ENCODE assay signal across 19 cellular contexts in genomic region chr5:16007750-16008415, GRCh38.
A peak's percentile ranks its signal among the peaks of the same experiment; 100 is the strongest.
DNase-seq lines count a peak whose midpoint lies in the region; ATAC-seq and TF ChIP-seq lines count a peak whose summit lies in the region.
"Had no signal": no experiment of that assay in that cellular context is flagged by ENCODE, and none has a peak within 500 bp of the region (broad histone marks: within the 10 kb centered on the region; RNA-seq: fewer than 3 reads in every experiment).

No MANE protein-coding gene starts in this region.

- no peak overlapping the region for H3K27ac Mint-ChIP-seq in neural progenitor cell
- H3K27ac Mint-ChIP-seq: B cell; CD14-positive monocyte; CD4-positive, alpha-beta T cell; CD8-positive, alpha-beta memory T cell; HFFc6 had no signal

- no peaks in the 10 kb centered on the region for H3K4me1 Mint-ChIP-seq in neural progenitor cell
- H3K4me1 Mint-ChIP-seq: B cell; CD14-positive monocyte; CD8-positive, alpha-beta memory T cell had no signal

- no peak overlapping the region for H3K9ac ChIP-seq in neural progenitor cell
- H3K9ac ChIP-seq: BLaER1 treated with 17β-estradiol and CSF1 and Interleukin-3, amounts not matched to agents 10 nM and 100 nM had no signal

- intact Hi-C loops in Right ventricle myocardium inferior (cut with DNase I) = loop anchor here (5.0 kb wide), 1 partner anchor 119 kb away; no protein-coding TSS in a partner anchor
- intact Hi-C loops in heart right ventricle (cut with DNase I) = loop anchor here in 3 of 10 donors (5.0 to 10.0 kb wide), 3 partner anchors 124 to 149 kb away; no protein-coding TSS in a partner anchor
- intact Hi-C loops in left ventricle myocardium superior (cut with micrococcal nuclease) = no loop called here

- H3K27ac ChIP-seq in right atrium auricular region (peak overlapping the region in 1 of 2 donors; percentile 66), heart right ventricle (peak overlapping the region in 8 of 10 donors; percentile 36 to 75 (median 56)), neural progenitor cell (no peak overlapping the region)
- H3K27ac ChIP-seq: 22Rv1; BLaER1 treated with 17β-estradiol and CSF1 and Interleukin-3, amounts not matched to agents 10 nM and 100 nM had no signal

- no peaks in the 10 kb centered on the region for H3F3A ChIP-seq in neural progenitor cell (ENCODE audit: low read depth)

- DNase-seq in Right ventricle myocardium inferior (ENCODE audit: missing footprints) (no peak), right atrium auricular region (ENCODE audit: low spot score) (no peak), heart right ventricle (peak in 1 of 2 donors; percentile 55), left ventricle myocardium superior (no peak), DMS53 (lab: John Stamatoyannopoulos, UW) (no peak), BE2C (no peak), neural progenitor cell (ENCODE audit: low spot score) (no peak)
- DNase-seq: CD4-positive, alpha-beta T cell; CD8-positive, alpha-beta memory T cell; DMS 273 treated with DMSO at 0.1 percent for 48 hours; DMS79 treated with DMSO at 0.1 percent for 48 hours; GF-D8; GOT3; HFFc6 had no signal

- H3K36me3 ChIP-seq in right atrium auricular region (no peaks in the 10 kb centered on the region), heart right ventricle (no peaks in the 10 kb centered on the region), BE2C (no peaks in the 10 kb centered on the region), neural progenitor cell (no peaks in the 10 kb centered on the region)
- H3K36me3 ChIP-seq: HAP-1 had no signal

- TF ChIP-seq CTCF in right atrium auricular region (IDR thresholded peaks at IDR 0.05) (no peak), heart right ventricle (IDR thresholded peaks at IDR 0.05) (no peak), BE2C (IDR thresholded peaks at IDR 0.05; ENCODE audit: low read depth, low read length) (no peak), neural progenitor cell (IDR thresholded peaks at IDR 0.05) (no peak)

- no peaks in the 10 kb centered on the region for H3K79me2 ChIP-seq in neural progenitor cell (ENCODE audit: low read depth)

- WGBS in heart right ventricle, 2 donors = 48 to 69% methylated on average over 2 of the region's 2 CpGs

- H4K20me1 ChIP-seq in neural progenitor cell (ENCODE audit: low read depth) = no peaks in the 10 kb centered on the region
- H4K20me1 ChIP-seq: BLaER1 treated with 17β-estradiol and CSF1 and Interleukin-3, amounts not matched to agents 10 nM and 100 nM had no signal

- no peaks in the 10 kb centered on the region for H3K27me3 Mint-ChIP-seq in neural progenitor cell (ENCODE audit: insufficient read depth, low read depth)
- H3K27me3 Mint-ChIP-seq: B cell; CD4-positive, alpha-beta T cell; CD8-positive, alpha-beta memory T cell had no signal

- H3K4me1 ChIP-seq in right atrium auricular region (no peaks in the 10 kb centered on the region), heart right ventricle (peaks cover 0 to 12% (median 0%) of the 10 kb centered on the region in 9 donors), BE2C (no peaks in the 10 kb centered on the region), neural progenitor cell (no peaks in the 10 kb centered on the region)
- H3K4me1 ChIP-seq: HAP-1 had no signal

- H3K4me3 ChIP-seq in right atrium auricular region (no peak overlapping the region), heart right ventricle (no peak overlapping the region), BE2C (ENCODE audit: low read depth, low read length) (no peak overlapping the region), neural progenitor cell (no peak overlapping the region)
- H3K4me3 ChIP-seq: BLaER1 treated with 17β-estradiol and CSF1 and Interleukin-3, amounts not matched to agents 10 nM and 100 nM; HAP-1 had no signal

- no peak overlapping the region for H2AFZ ChIP-seq in neural progenitor cell (replicated peaks)

- H3K4me3 Mint-ChIP-seq in neural progenitor cell = no peak overlapping the region
- H3K4me3 Mint-ChIP-seq: B cell; CD14-positive monocyte; CD4-positive, alpha-beta T cell; CD8-positive, alpha-beta memory T cell; HFFc6 had no signal

- no peaks in the 10 kb centered on the region for H3K36me3 Mint-ChIP-seq in neural progenitor cell
- H3K36me3 Mint-ChIP-seq: CD14-positive monocyte; CD8-positive, alpha-beta memory T cell had no signal

- no peak overlapping the region for H3K4me2 ChIP-seq in neural progenitor cell
- H3K4me2 ChIP-seq: BLaER1 treated with 17β-estradiol and CSF1 and Interleukin-3, amounts not matched to agents 10 nM and 100 nM had no signal

- ATAC-seq in Right ventricle myocardium inferior (peak; percentile 96), heart right ventricle (peak; percentile 86 to 98 (median 96)), left ventricle myocardium superior (peak; percentile 97)

- peaks cover 2% of the 10 kb centered on the region for H3K9me3 Mint-ChIP-seq in neural progenitor cell

- H3K9me3 ChIP-seq in right atrium auricular region (peaks cover 0 to 15% of the 10 kb centered on the region in 2 donors), heart right ventricle (peaks cover 0 to 26% (median 12%) of the 10 kb centered on the region in 11 donors), BE2C (no peaks in the 10 kb centered on the region; the same call in 1 of the 2 replicates), neural progenitor cell (ENCODE audit: low read depth) (no peaks in the 10 kb centered on the region)
- H3K9me3 ChIP-seq: HAP-1 had no signal

- H3K27me3 ChIP-seq in right atrium auricular region (no peaks in the 10 kb centered on the region), heart right ventricle (no peaks in the 10 kb centered on the region), BE2C (no peaks in the 10 kb centered on the region), neural progenitor cell (no peaks in the 10 kb centered on the region)
- H3K27me3 ChIP-seq: BLaER1 treated with 17β-estradiol and CSF1 and Interleukin-3, amounts not matched to agents 10 nM and 100 nM had no signal
